ENCODE assay signal across 22 cellular contexts in genomic region chr7:1974714-1975113, GRCh38.
A peak's percentile ranks its signal among the peaks of the same experiment; 100 is the strongest.
DNase-seq lines count a peak whose midpoint lies in the region; ATAC-seq and TF ChIP-seq lines count a peak whose summit lies in the region.
"Had no signal": no experiment of that assay in that cellular context is flagged by ENCODE, and none has a peak within 500 bp of the region (broad histone marks: within the 10 kb centered on the region; RNA-seq: fewer than 3 reads in every experiment).

No MANE protein-coding gene starts in this region.

- H3K79me1 ChIP-seq in neuronal stem cell (ENCODE audit: low read depth, low read length): no peaks in the 10 kb centered on the region

- WGBS in neuronal stem cell (ENCODE audit: extremely low coverage in 2 of 2, insufficient read length in 2 of 2, insufficient replicate concordance in 1 of 2), 2 donors: no CpG with 5 or more reads among the region's 16 CpGs

- no peak overlapping the region for H4K91ac ChIP-seq in neuronal stem cell (ENCODE audit: low read depth, low read length, poor library complexity)

- H3K27ac ChIP-seq in neuronal stem cell (replicated peaks; ENCODE audit: low read length) (no peak overlapping the region), PC-3 (ENCODE audit: low read length) (no peak overlapping the region)
- H3K27ac ChIP-seq: SK-N-MC, thyroid gland, VCaP had no signal

- H3F3A ChIP-seq in PC-3 (ENCODE audit: low read length, unreplicated experiment): no peaks in the 10 kb centered on the region

- H3K4me1 ChIP-seq in neuronal stem cell (ENCODE audit: control insufficient read depth in 2 of 2, insufficient read depth in 1 of 2, low read depth in 1 of 2, low read length in 2 of 2) (no peaks in the 10 kb centered on the region), PC-3 (ENCODE audit: insufficient read depth, low read length) (no peaks in the 10 kb centered on the region)
- H3K4me1 ChIP-seq: thyroid gland had no signal

- H2BK5ac ChIP-seq in neuronal stem cell (ENCODE audit: low read length): peak overlapping the region; percentile 72

- CTCF ChIA-PET in PC-3 (lab: Charles Lee): no interaction called here

- H3K4ac ChIP-seq in neuronal stem cell (ENCODE audit: low read length): no peak overlapping the region

- peaks cover 7% of the 10 kb centered on the region for H3K27me3 Mint-ChIP-seq in endothelial cell (ENCODE audit: unreplicated experiment)
- H3K27me3 Mint-ChIP-seq: dendritic cell treated with granulocyte-macrophage colony-stimulating factor and Interleukin-4, amounts not matched to agents 40 ng/mL and 50 ng/mL, for 4 days; stimulated activated naive CD8-positive, alpha-beta T cell treated with anti-CD3 and anti-CD28 coated beads, Interleukin-15, Interleukin-2, amounts not matched to agents 100 ng/mL and 50 ng/mL, for 24 hours had no signal

- H3K9ac ChIP-seq in neuronal stem cell (ENCODE audit: low read depth, low read length, poor library complexity) (peak overlapping the region; percentile 74), PC-3 (ENCODE audit: low read length) (no peak overlapping the region)

- no TSS peak for BruUV-seq in PC-3 (replicated peaks; lab: Mats Ljungman, UMichigan)

- H3K9me3 ChIP-seq in neuronal stem cell (replicated peaks in 1 of 2; ENCODE audit: control insufficient read depth in 2 of 2, insufficient read depth in 1 of 2, low read depth in 1 of 2, low read length in 2 of 2) (peaks cover 7 to 11% of the 10 kb centered on the region in 2 donors), PC-3 (ENCODE audit: low read length) (no peaks in the 10 kb centered on the region)
- H3K9me3 ChIP-seq: thyroid gland had no signal

- no peak overlapping the region for H2AK5ac ChIP-seq in neuronal stem cell (ENCODE audit: low read depth, low read length)

- peaks cover 29% of the 10 kb centered on the region for H3K36me3 Mint-ChIP-seq in endothelial cell (ENCODE audit: low read depth, unreplicated experiment)

- TF ChIP-seq CTCF in endothelial cell (IDR thresholded peaks at IDR 0.05; ENCODE audit: unreplicated experiment) (no peak), PC-3 (conservative IDR thresholded peaks at IDR 0.05; ENCODE audit: low read depth, low read length) (no peak)

- H3K9me2 ChIP-seq in PC-3 (replicated peaks; ENCODE audit: low read length): no peaks in the 10 kb centered on the region

- H3K4me3 Mint-ChIP-seq in endothelial cell (ENCODE audit: unreplicated experiment): no peak overlapping the region
- H3K4me3 Mint-ChIP-seq: dendritic cell treated with granulocyte-macrophage colony-stimulating factor and Interleukin-4, amounts not matched to agents 40 ng/mL and 50 ng/mL, for 4 days; stimulated activated naive CD8-positive, alpha-beta T cell treated with anti-CD3 and anti-CD28 coated beads, Interleukin-15, Interleukin-2, amounts not matched to agents 100 ng/mL and 50 ng/mL, for 24 hours had no signal

- intact Hi-C loops in PC-3 (cut with micrococcal nuclease): no loop called here

- H2BK120ac ChIP-seq in neuronal stem cell (ENCODE audit: low read depth, low read length): no peak overlapping the region

- H3K79me2 ChIP-seq in PC-3 (ENCODE audit: low read length): no peaks in the 10 kb centered on the region

- no peak overlapping the region for H2BK12ac ChIP-seq in neuronal stem cell (ENCODE audit: low read length)

- H3K4me2 ChIP-seq in neuronal stem cell (ENCODE audit: insufficient read depth, low read length, poor library complexity, severe bottlenecking) (no peak overlapping the region), PC-3 (ENCODE audit: low read length) (no peak overlapping the region)

- POLR2A ChIA-PET in PC-3 (lab: Charles Lee; ENCODE audit: unreplicated experiment): no interaction called here

- H3K4me3 ChIP-seq in neuronal stem cell (ENCODE audit: low read length in 2 of 2): no peak overlapping the region
- no peak overlapping the region for H3K4me3 ChIP-seq in PC-3 (ENCODE audit: low read length)
- H3K4me3 ChIP-seq: SK-N-MC, thyroid gland had no signal

- ATAC-seq in GM21367 (IDR thresholded peaks at IDR 0.05; ENCODE audit: unreplicated experiment) (no peak), PC-3 (no peak)

- peaks cover 5% of the 10 kb centered on the region for H3K4me1 Mint-ChIP-seq in endothelial cell (ENCODE audit: unreplicated experiment)

- peak overlapping the region; percentile 49 for H3K18ac ChIP-seq in neuronal stem cell (ENCODE audit: low read length)

- no peaks in the 10 kb centered on the region for H4K20me1 ChIP-seq in PC-3 (ENCODE audit: low read length)

- no peak overlapping the region for H4K8ac ChIP-seq in neuronal stem cell (ENCODE audit: low read depth, low read length)

- H2BK15ac ChIP-seq in neuronal stem cell (ENCODE audit: low read length): no peak overlapping the region

- H3K14ac ChIP-seq in neuronal stem cell (ENCODE audit: low read length): peak overlapping the region; percentile 95

- H3K27me3 ChIP-seq in neuronal stem cell (ENCODE audit: control insufficient read depth in 3 of 3, insufficient read depth in 3 of 3, low read depth in 1 of 3, low read length in 3 of 3) (no peaks in the 10 kb centered on the region), PC-3 (ENCODE audit: low read length) (no peaks in the 10 kb centered on the region)
- H3K27me3 ChIP-seq: thyroid gland had no signal

- peak overlapping the region; percentile 61 for H3K27ac Mint-ChIP-seq in endothelial cell (ENCODE audit: unreplicated experiment)
- H3K27ac Mint-ChIP-seq: dendritic cell treated with granulocyte-macrophage colony-stimulating factor and Interleukin-4, amounts not matched to agents 40 ng/mL and 50 ng/mL, for 4 days had no signal

- H3K36me3 ChIP-seq in neuronal stem cell (replicated peaks in 1 of 2; ENCODE audit: control insufficient read depth in 2 of 2, insufficient read depth in 2 of 2, low read length in 2 of 2) (peaks cover 12 to 15% of the 10 kb centered on the region in 2 donors), PC-3 (ENCODE audit: low read depth, low read length) (no peaks in the 10 kb centered on the region)

- peak overlapping the region; percentile 86 for H3K23ac ChIP-seq in neuronal stem cell (ENCODE audit: low read depth, low read length, poor library complexity)

- DNase-seq in NCI-H510A treated with DMSO at 0.1 percent for 48 hours (lab: John Stamatoyannopoulos, UW): peak; percentile 61
- DNase-seq in NCI-H510A (lab: John Stamatoyannopoulos, UW): no peak
- peak; percentile 18 for DNase-seq in NCI-H1092 (lab: John Stamatoyannopoulos, UW)
- peak; percentile 19 for DNase-seq in endothelial cell (ENCODE audit: low spot score)
- no peak for DNase-seq in neuronal stem cell (ENCODE audit: low spot score)
- DNase-seq in stimulated activated CD4-positive, alpha-beta T cell treated with anti-CD3 and anti-CD28 coated beads, Interleukin-2, amount 100 ng/mL, for 24 hours: no peak
- no peak for DNase-seq in PC-3
- DNase-seq: 8988T; activated CD4-positive, alpha-beta T cell treated with anti-CD3 and anti-CD28 coated beads, Interleukin-2, amount 50 U/mL, for 1 hour; activated CD8-positive, alpha-beta memory T cell treated with anti-CD3 and anti-CD28 coated beads, Interleukin-2, amount 50 U/mL, for 48 hours; AML-193; COR-L47; left colon; NCI-H1930; NCI-H345; stimulated activated CD4-positive, alpha-beta T cell treated with anti-CD3 and anti-CD28 coated beads, Interleukin-4, amount 100 ng/mL, for 4 hours; thyroid gland had no signal

- H2AFZ ChIP-seq in neuronal stem cell (ENCODE audit: low read length) (no peak overlapping the region), PC-3 (ENCODE audit: low read length) (no peak overlapping the region)

- H3K9me3 Mint-ChIP-seq in endothelial cell (ENCODE audit: unreplicated experiment): no peaks in the 10 kb centered on the region
- H3K9me3 Mint-ChIP-seq: dendritic cell treated with granulocyte-macrophage colony-stimulating factor and Interleukin-4, amounts not matched to agents 40 ng/mL and 50 ng/mL, for 4 days; stimulated activated naive CD8-positive, alpha-beta T cell treated with anti-CD3 and anti-CD28 coated beads, Interleukin-15, Interleukin-2, amounts not matched to agents 100 ng/mL and 50 ng/mL, for 24 hours had no signal

Comparison
In these comparisons a context has a peak if more than half of its experiments do, and no peak if none do; other contexts are left out.
1. DNase-seq: peak in NCI-H510A treated with DMSO at 0.1 percent for 48 hours (single experiment), NCI-H1092 (single experiment) and endothelial cell (single experiment); none in NCI-H510A (single experiment), neuronal stem cell (single experiment), stimulated activated CD4-positive, alpha-beta T cell treated with anti-CD3 and anti-CD28 coated beads, Interleukin-2, amount 100 ng/mL, for 24 hours (0 of 2) and PC-3 (single experiment).